1 cellular context compared by ENCODE assay signal in genomic region chr14:38553586-38553985, GRCh38.
TF ChIP-seq lines count a peak whose summit lies in the region.

No MANE protein-coding gene starts in this region.

TF ChIP-seq in GM23338, 12 proteins besides CTCF, POLR2A, EP300 and RAD21 (continued from another document):
- TF ChIP-seq ETS1 (IDR thresholded peaks at IDR 0.05) (no peak), ZNF331 (CRISPR knock-in tag; IDR thresholded peaks at IDR 0.05; ENCODE audit: low read depth) (no peak), ZNF462 (CRISPR knock-in tag; IDR thresholded peaks at IDR 0.05) (no peak), CREB1 (CRISPR knock-in tag; IDR thresholded peaks at IDR 0.05; ENCODE audit: low read depth) (no peak), EZH2phosphoT487 (IDR thresholded peaks at IDR 0.05; ENCODE audit: unreplicated experiment) (no peak), STAT1 (IDR thresholded peaks at IDR 0.05; ENCODE audit: unreplicated experiment) (no peak), EZH2 (IDR thresholded peaks at IDR 0.05; ENCODE audit: low read depth, unreplicated experiment) (no peak), JUNB (IDR thresholded peaks at IDR 0.05; ENCODE audit: unreplicated experiment) (no peak)
